ENCODE assay signal across 2 cellular contexts in genomic region chr3:8675591-8675990, GRCh38.
TF ChIP-seq lines count a peak whose summit lies in the region.

No MANE protein-coding gene starts in this region.

TF ChIP-seq in K562, 482 proteins besides CTCF, POLR2A, EP300 and RAD21:
- TF ChIP-seq FOSL1 (tag; conservative IDR thresholded peaks at IDR 0.05): 0 out of 2 replicates have a peak, but pooled peaks have one; percentile 16

TF ChIP-seq in HepG2, 621 proteins besides CTCF, POLR2A, EP300 and RAD21:
- peak; percentile 17 for TF ChIP-seq YY1 (IDR thresholded peaks at IDR 0.05; ENCODE audit: insufficient read depth, insufficient replicate concordance, low read depth, low read length)
TF ChIP-seq in HepG2: peak in this region for 1; not testable (repeated sequence) for 620.
